18 cellular contexts compared by ENCODE assay signal in genomic region chr2:230077851-230078547, GRCh38. TPM values are rescaled to one million over a fixed set of nuclear protein-coding genes. Genes with fewer than 3 reads are reported as not detected.
DNase-seq lines count a peak whose midpoint lies in the region; ATAC-seq and TF ChIP-seq lines count a peak whose summit lies in the region.
"Had no signal": no experiment of that assay in that cellular context is flagged by ENCODE, and none has a peak within 500 bp of the region (broad histone marks: within the 10 kb centered on the region; RNA-seq: fewer than 3 reads in every experiment).

No MANE protein-coding gene starts in this region.

- CTCF ChIA-PET in MCF 10A (lab: Yijun Ruan, JAX) = interaction anchor here (1.2 kb wide), 1 partner anchor 277 kb away, joined by 4 read pairs; no protein-coding TSS in a partner anchor

- no peak overlapping the region for H3K4me3 Mint-ChIP-seq in MCF 10A (ENCODE audit: unreplicated experiment)
- H3K4me3 Mint-ChIP-seq: CD4-positive, alpha-beta memory T cell had no signal

- POLR2A ChIA-PET in MCF 10A (lab: Yijun Ruan, JAX) = no interaction called here

- no peaks in the 10 kb centered on the region for H3K27me3 ChIP-seq in breast epithelium

- intact Hi-C loops in MCF 10A (cut with micrococcal nuclease) = no loop called here
- intact Hi-C loops in breast epithelium (cut with DNase I; ENCODE audit: low total_unique reads) = no loop called here

- peak overlapping the region; percentile 32 for H3K27ac Mint-ChIP-seq in MCF 10A (ENCODE audit: low read depth, unreplicated experiment)
- H3K27ac Mint-ChIP-seq: CD4-positive, alpha-beta memory T cell had no signal

- TF ChIP-seq CTCF in MCF 10A (IDR thresholded peaks at IDR 0.05; ENCODE audit: unreplicated experiment) = no peak
- TF ChIP-seq CTCF in breast epithelium (IDR thresholded peaks at IDR 0.05) = no peak

- no peaks in the 10 kb centered on the region for H3K4me1 ChIP-seq in breast epithelium

- H3K4me3 ChIP-seq in breast epithelium = no peak overlapping the region

- BruUV-seq in MCF 10A (replicated peaks; lab: Mats Ljungman, UMichigan) = no TSS peak

- peaks cover 8% of the 10 kb centered on the region for H3K9me3 Mint-ChIP-seq in MCF 10A (ENCODE audit: unreplicated experiment)

- H3K27ac ChIP-seq in breast epithelium = peak overlapping the region in 1 of 2 donors; percentile 50
- H3K27ac ChIP-seq: HL-60, KMS-11 had no signal

- peaks cover 3% of the 10 kb centered on the region for H3K4me1 Mint-ChIP-seq in MCF 10A (ENCODE audit: insufficient read depth, unreplicated experiment)
- H3K4me1 Mint-ChIP-seq: CD4-positive, alpha-beta memory T cell had no signal

- no peak for TF ChIP-seq POLR2A in breast epithelium (IDR thresholded peaks at IDR 0.05)

- no peaks in the 10 kb centered on the region for H3K27me3 Mint-ChIP-seq in MCF 10A (ENCODE audit: insufficient read depth, unreplicated experiment)

- no peaks in the 10 kb centered on the region for H3K9me3 ChIP-seq in breast epithelium

- no peak for ATAC-seq in HG02610 (IDR thresholded peaks at IDR 0.05; ENCODE audit: unreplicated experiment)
- ATAC-seq in GM19351 (IDR thresholded peaks at IDR 0.05; ENCODE audit: unreplicated experiment) = no peak

- DNase-seq in MCF 10A (ENCODE audit: unreplicated experiment) (no peak), breast epithelium (ENCODE audit: low spot score in 2 of 2) (no peak), dermis microvascular lymphatic vessel endothelial cell (ENCODE audit: low read depth in 2 of 2) (peak; percentile 50 to 66), iPS-NIHi11 (ENCODE audit: low spot score) (peak; percentile 15), C1 segment of cervical spinal cord (lab: John Stamatoyannopoulos, UW) (no peak)
- DNase-seq: CD4-positive, alpha-beta memory T cell; DMS153; NCI-H1417 treated with DMSO at 0.1 percent for 48 hours; NCI-H1930; NCI-H2171; NCI-H526; OCI-M1; Right ventricle myocardium superior had no signal

- H3K36me3 Mint-ChIP-seq in MCF 10A (ENCODE audit: insufficient read depth, unreplicated experiment) = no peaks in the 10 kb centered on the region
- H3K36me3 Mint-ChIP-seq: CD4-positive, alpha-beta memory T cell had no signal

- no peaks in the 10 kb centered on the region for H3K36me3 ChIP-seq in breast epithelium

RNA-seq across cellular contexts. Expression of gene SLC16A14, which starts 9.3 kb away (rescaled TPM):
- total RNA-seq in MCF 10A (2022) = 0.56 and 1.8 TPM in 2 replicates
- total RNA-seq in breast epithelium = 1 to 10 TPM; 1.9 to 7.5 (median 2.1) TPM
- total RNA-seq in dermis microvascular lymphatic vessel endothelial cell = under 0.01 and 0.25 TPM in 2 replicates
- total RNA-seq: HT1080 had no signal

Comparison
In these comparisons a context has a peak if more than half of its experiments do, and no peak if none do; other contexts are left out.
1. DNase-seq: peak in dermis microvascular lymphatic vessel endothelial cell (2 of 2) and iPS-NIHi11 (single experiment); none in MCF 10A (single experiment), breast epithelium (0 of 2) and C1 segment of cervical spinal cord (0 of 14).